ENCODE assay signal across 10 cellular contexts in genomic region chr1:67559222-67559700, GRCh38.
DNase-seq lines count a peak whose midpoint lies in the region; ATAC-seq, FAIRE-seq and TF ChIP-seq lines count a peak whose summit lies in the region.
"Had no signal": no experiment of that assay in that cellular context is flagged by ENCODE, and none has a peak within 500 bp of the region (broad histone marks: within the 10 kb centered on the region; RNA-seq: fewer than 3 reads in every experiment).

No MANE protein-coding gene starts in this region.

- DNase-seq in BJ (ENCODE audit: low read depth) (peak; percentile 51), posterior cingulate gyrus (peak in 9 of 10 donors; percentile 14 to 91 (median 50)), NCI-H345 (lab: John Stamatoyannopoulos, UW) (no peak), H54 (ENCODE audit: insufficient read length, low spot score) (no peak), OCI-LY7 (ENCODE audit: low spot score) (no peak)
- DNase-seq: DND-41, small intestine had no signal

- no peak overlapping the region for H3K4me2 ChIP-seq in OCI-LY7 (ENCODE audit: low read length)

- FAIRE-seq in H54 (lab: Jason Lieb, UNC) = no peak
- FAIRE-seq: small intestine had no signal

- H3K27ac ChIP-seq in gastroesophageal sphincter (peak overlapping the region in 3 of 4 donors; percentile 20 to 66 (median 57)), OCI-LY7 (ENCODE audit: low read depth, low read length, poor library complexity, severe bottlenecking) (no peak overlapping the region)

- 26 to 51% methylated on average over 12 to 16 of the region's 16 CpGs for WGBS in gastroesophageal sphincter (ENCODE audit: low coverage in 1 of 2), 2 donors

- no peaks in the 10 kb centered on the region for H3K9me3 ChIP-seq in gastroesophageal sphincter
- no peaks in the 10 kb centered on the region for H3K9me3 ChIP-seq in OCI-LY7 (ENCODE audit: low read length)

- H3K79me2 ChIP-seq in OCI-LY7 (ENCODE audit: insufficient read depth, low read depth, low read length) = no peaks in the 10 kb centered on the region

- no peaks in the 10 kb centered on the region for H3K9me2 ChIP-seq in OCI-LY7 (ENCODE audit: insufficient read depth, low read length)

- H4K20me1 ChIP-seq in OCI-LY7 (ENCODE audit: insufficient read depth, low read length) = no peaks in the 10 kb centered on the region

- H2AFZ ChIP-seq in OCI-LY7 (ENCODE audit: low read length) = no peak overlapping the region

- H3K36me3 ChIP-seq in BJ (ENCODE audit: control insufficient read depth, insufficient read depth, low read length) = no peaks in the 10 kb centered on the region
- no peaks in the 10 kb centered on the region for H3K36me3 ChIP-seq in gastroesophageal sphincter
- H3K36me3 ChIP-seq in OCI-LY7 (ENCODE audit: insufficient read depth, low read length) = no peaks in the 10 kb centered on the region

- peaks cover 0 to 42% (median 8%) of the 10 kb centered on the region in 3 donors for H3K4me1 ChIP-seq in gastroesophageal sphincter
- peaks cover 4% of the 10 kb centered on the region for H3K4me1 ChIP-seq in OCI-LY7 (ENCODE audit: insufficient read depth, low read length, poor library complexity, severe bottlenecking)

- no peak for TF ChIP-seq EP300 in gastroesophageal sphincter (IDR thresholded peaks at IDR 0.05)

- POLR2A ChIA-PET in BJ (lab: Charles Lee) = no interaction called here
- POLR2A ChIA-PET in OCI-LY7 (lab: Charles Lee) = interaction anchor here (0.7 to 1.3 kb wide), 2 partner anchors 13 to 126 kb away, joined by 3 to 4 read pairs; partner anchors contain the start of gene GADD45A

- intact Hi-C loops in posterior cingulate gyrus (cut with DNase I) = no loop called here
- intact Hi-C loops in OCI-LY7 (cut with micrococcal nuclease; ENCODE audit: unreplicated experiment) = no loop called here

- no peak for TF ChIP-seq POLR2A in gastroesophageal sphincter (IDR thresholded peaks at IDR 0.05)
- TF ChIP-seq POLR2A in H54 (IDR thresholded peaks at IDR 0.05; ENCODE audit: low read depth, low read length) = no peak

- CTCF ChIA-PET in BJ (lab: Yijun Ruan, JAX) (interaction anchor here (1.2 to 7.8 kb wide), 5 partner anchors 12 to 206 kb away, joined by 6 to 93 read pairs (median 31); no protein-coding TSS in a partner anchor), OCI-LY7 (lab: Charles Lee; ENCODE audit: unreplicated experiment) (interaction anchor here (3.4 kb wide), 1 partner anchor 201 kb away, joined by 10 read pairs; no protein-coding TSS in a partner anchor)

- TF ChIP-seq CTCF in BJ (IDR thresholded peaks at IDR 0.05; ENCODE audit: insufficient read depth, low read depth, low read length) = no peak
- TF ChIP-seq CTCF in gastroesophageal sphincter (IDR thresholded peaks at IDR 0.05) = no peak
- no peak for TF ChIP-seq CTCF in OCI-LY7 (conservative IDR thresholded peaks at IDR 0.05; ENCODE audit: low read length)

- ATAC-seq in SK-N-SH treated with all-trans-retinoic acid at 6 μM for 48 hours = peak; percentile 32
- ATAC-seq in gastroesophageal sphincter = peak; percentile 65
- no peak for ATAC-seq in GM18909 (IDR thresholded peaks at IDR 0.05; ENCODE audit: poor library complexity, unreplicated experiment)

- BruUV-seq in OCI-LY7 (replicated peaks; lab: Mats Ljungman, UMichigan) = no TSS peak

- no peaks in the 10 kb centered on the region for H3K27me3 ChIP-seq in BJ (ENCODE audit: control insufficient read depth, insufficient read depth, low read length)
- no peaks in the 10 kb centered on the region for H3K27me3 ChIP-seq in gastroesophageal sphincter

- H3K4me3 ChIP-seq in BJ (ENCODE audit: low read depth, low read length) (peak overlapping the region; percentile 20), gastroesophageal sphincter (no peak overlapping the region), OCI-LY7 (ENCODE audit: low read depth, low read length, poor library complexity, severe bottlenecking) (no peak overlapping the region)

TF ChIP-seq in SK-N-SH treated with all-trans-retinoic acid at 6 μM for 48 hours, 23 proteins besides CTCF, POLR2A, EP300 and RAD21:
- no peak for TF ChIP-seq TSHZ2 (CRISPR knock-in tag; IDR thresholded peaks at IDR 0.05)
- TF ChIP-seq CSRNP3 (CRISPR knock-in tag; IDR thresholded peaks at IDR 0.05) = no peak
TF ChIP-seq in SK-N-SH treated with all-trans-retinoic acid at 6 μM for 48 hours: peak in this region for 0.

Comparison
In these comparisons a context has a peak if more than half of its experiments do, and no peak if none do; other contexts are left out.
1. DNase-seq: peak in BJ (single experiment) and posterior cingulate gyrus (9 of 10); none in NCI-H345 (single experiment), H54 (single experiment) and OCI-LY7 (single experiment).